ENCODE assay signal across 25 cellular contexts in the genomic region with DNA sequence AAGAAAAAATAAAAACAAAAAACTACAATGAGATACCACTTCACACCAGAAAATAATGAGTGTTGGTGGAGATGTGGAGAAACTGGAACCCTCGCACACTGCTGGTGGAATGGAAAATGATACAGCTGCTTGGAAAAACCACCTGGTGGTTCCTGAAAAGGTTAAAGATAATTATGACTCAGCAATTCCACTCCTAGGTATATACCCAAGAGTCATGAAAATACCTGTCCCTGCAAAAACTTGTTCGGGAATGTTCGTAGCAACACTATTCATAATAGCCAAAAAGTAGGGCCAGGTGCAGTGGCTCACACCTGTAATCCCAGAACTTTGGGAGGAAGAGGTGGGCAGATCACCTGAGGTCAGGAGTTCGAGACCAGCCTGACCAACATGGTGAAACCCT. TPM values are rescaled to one million over a fixed set of nuclear protein-coding genes. Genes with fewer than 3 reads are reported as not detected.
A peak's percentile ranks its signal among the peaks of the same experiment; 100 is the strongest.
DNase-seq lines count a peak whose midpoint lies in the region; ATAC-seq and TF ChIP-seq lines count a peak whose summit lies in the region.
"Had no signal": no experiment of that assay in that cellular context is flagged by ENCODE, and none has a peak within 500 bp of the region (broad histone marks: within the 10 kb centered on the region; RNA-seq: fewer than 3 reads in every experiment).

No MANE protein-coding gene starts in this region.

- H3K36me3 ChIP-seq in CD8-positive, alpha-beta memory T cell (ENCODE audit: insufficient read depth, low read length): peaks cover 26% of the 10 kb centered on the region

- H3K4me3 Mint-ChIP-seq in stimulated activated naive CD8-positive, alpha-beta T cell treated with anti-CD3 and anti-CD28 coated beads, Interleukin-15, amount 100 ng/mL, for 72 hours: no peak overlapping the region
- H3K4me3 Mint-ChIP-seq in CD8-positive, alpha-beta memory T cell: no peak overlapping the region
- H3K4me3 Mint-ChIP-seq in activated T-helper 2 cell treated with anti-CD3 and anti-CD28 coated beads, Interferon-gamma antibody, Interleukin-2, Interleukin-4, amounts not matched to agents 10 μg/mL and 5 μg/mL and 100 μg/mL, durations not matched to agents 14 hours and 24 hours and 36 hours (ENCODE audit: low read depth): no peak overlapping the region
- no peak overlapping the region for H3K4me3 Mint-ChIP-seq in T-helper 17 cell
- H3K4me3 Mint-ChIP-seq: CD4-positive, alpha-beta T cell had no signal

- DNase-seq in stimulated activated naive CD8-positive, alpha-beta T cell treated with anti-CD3 and anti-CD28 coated beads, Interleukin-15, Interleukin-2, amounts not matched to agents 100 U/mL and 50 U/mL, for 24 hours: no peak
- DNase-seq in stimulated activated naive CD8-positive, alpha-beta T cell treated with anti-CD3 and anti-CD28 coated beads, Interleukin-15, amount 100 ng/mL, for 72 hours: no peak
- DNase-seq in RWPE1 (ENCODE audit: low spot score) (peak; percentile 42), epithelial cell of esophagus (ENCODE audit: low read depth) (peak; percentile 87), T-helper 17 cell (no peak)
- no peak for DNase-seq in CD8-positive, alpha-beta memory T cell
- no peak for DNase-seq in activated T-helper 2 cell treated with anti-CD3 and anti-CD28 coated beads, Interferon-gamma antibody, Interleukin-2, Interleukin-4, amounts not matched to agents 10 μg/mL and 5 μg/mL and 100 μg/mL, durations not matched to agents 14 hours and 24 hours and 36 hours (ENCODE audit: low spot score)
- DNase-seq: Caco-2; CD4-positive, alpha-beta T cell; DMS 273 treated with DMSO at 0.1 percent for 48 hours; DMS79 treated with DMSO at 0.1 percent for 48 hours; GM23248; HCEC 1CT; MM.1S; NCI-H1048; NCI-H1417 treated with DMSO at 0.1 percent for 48 hours; NCI-H187 treated with DMSO at 0.1 percent for 48 hours; NCI-H2107; NCI-H446 treated with DMSO at 0.1 percent for 48 hours; NCI-H526 treated with DMSO at 0.1 percent for 48 hours; OCI-M1; SHP77 treated with DMSO at 0.1 percent for 48 hours had no signal

- no peaks in the 10 kb centered on the region for H3K9me3 Mint-ChIP-seq in stimulated activated naive CD8-positive, alpha-beta T cell treated with anti-CD3 and anti-CD28 coated beads, Interleukin-15, amount 100 ng/mL, for 72 hours
- H3K9me3 Mint-ChIP-seq in CD8-positive, alpha-beta memory T cell: no peaks in the 10 kb centered on the region
- no peaks in the 10 kb centered on the region for H3K9me3 Mint-ChIP-seq in activated T-helper 2 cell treated with anti-CD3 and anti-CD28 coated beads, Interferon-gamma antibody, Interleukin-2, Interleukin-4, amounts not matched to agents 10 μg/mL and 5 μg/mL and 100 μg/mL, durations not matched to agents 14 hours and 24 hours and 36 hours
- H3K9me3 Mint-ChIP-seq: CD4-positive, alpha-beta T cell had no signal

- POLR2A ChIA-PET in RWPE1 (lab: Yijun Ruan, JAX; ENCODE audit: low non-redundant PET): no interaction called here
- POLR2A ChIA-PET in CD8-positive, alpha-beta memory T cell (lab: Charles Lee): interaction anchor here (0.6 kb wide), 1 partner anchor 111 kb away, joined by 4 read pairs; no protein-coding TSS in a partner anchor

- no peak overlapping the region for H3K4me3 ChIP-seq in epithelial cell of esophagus (ENCODE audit: low read length)
- no peak overlapping the region for H3K4me3 ChIP-seq in CD8-positive, alpha-beta memory T cell (ENCODE audit: low read length)
- H3K4me3 ChIP-seq: BLaER1, GM12878, GM23248, SK-N-MC had no signal

- ATAC-seq in stimulated activated naive CD8-positive, alpha-beta T cell treated with anti-CD3 and anti-CD28 coated beads, Interleukin-15, Interleukin-2, amounts not matched to agents 100 U/mL and 50 U/mL, for 24 hours: peak; percentile 19
- ATAC-seq in stimulated activated naive CD8-positive, alpha-beta T cell treated with anti-CD3 and anti-CD28 coated beads, Interleukin-15, amount 100 ng/mL, for 72 hours: no peak
- no peak for ATAC-seq in T-helper 17 cell
- ATAC-seq: GM12878 had no signal

- TF ChIP-seq CTCF in RWPE1 (conservative IDR thresholded peaks at IDR 0.05; ENCODE audit: low read depth) (no peak), epithelial cell of esophagus (IDR thresholded peaks at IDR 0.05; ENCODE audit: insufficient read depth, low read depth, low read length, missing control alignments) (no peak)

- no peaks in the 10 kb centered on the region for H3K27me3 ChIP-seq in CD8-positive, alpha-beta memory T cell (ENCODE audit: insufficient read depth, low read length, poor library complexity, severe bottlenecking)
- H3K27me3 ChIP-seq: BLaER1 had no signal

- CTCF ChIA-PET in RWPE1 (lab: Yijun Ruan, JAX): interaction anchor here (1.5 kb wide), 1 partner anchor 72 kb away, joined by 4 read pairs; no protein-coding TSS in a partner anchor
- CTCF ChIA-PET in CD8-positive, alpha-beta memory T cell (lab: Charles Lee): interaction anchor here (4.4 kb wide), 1 partner anchor 72 kb away, joined by 19 read pairs; no protein-coding TSS in a partner anchor

- H3K4me1 ChIP-seq in CD8-positive, alpha-beta memory T cell (ENCODE audit: insufficient read depth, low read length): no peaks in the 10 kb centered on the region
- H3K4me1 ChIP-seq: Caco-2 had no signal

- peaks cover 48% of the 10 kb centered on the region for H3K4me1 Mint-ChIP-seq in stimulated activated naive CD8-positive, alpha-beta T cell treated with anti-CD3 and anti-CD28 coated beads, Interleukin-15, amount 100 ng/mL, for 72 hours
- H3K4me1 Mint-ChIP-seq in CD8-positive, alpha-beta memory T cell: peaks cover 0 to 14% (median 0%) of the 10 kb centered on the region in 3 donors
- H3K4me1 Mint-ChIP-seq in activated T-helper 2 cell treated with anti-CD3 and anti-CD28 coated beads, Interferon-gamma antibody, Interleukin-2, Interleukin-4, amounts not matched to agents 10 μg/mL and 5 μg/mL and 100 μg/mL, durations not matched to agents 14 hours and 24 hours and 36 hours (ENCODE audit: low read depth): peaks cover 20% of the 10 kb centered on the region
- H3K4me1 Mint-ChIP-seq in T-helper 17 cell: peaks cover 4% of the 10 kb centered on the region

- H3K27me3 Mint-ChIP-seq in stimulated activated naive CD8-positive, alpha-beta T cell treated with anti-CD3 and anti-CD28 coated beads, Interleukin-15, amount 100 ng/mL, for 72 hours: no peaks in the 10 kb centered on the region
- H3K27me3 Mint-ChIP-seq in CD8-positive, alpha-beta memory T cell: no peaks in the 10 kb centered on the region
- no peaks in the 10 kb centered on the region for H3K27me3 Mint-ChIP-seq in activated T-helper 2 cell treated with anti-CD3 and anti-CD28 coated beads, Interferon-gamma antibody, Interleukin-2, Interleukin-4, amounts not matched to agents 10 μg/mL and 5 μg/mL and 100 μg/mL, durations not matched to agents 14 hours and 24 hours and 36 hours (ENCODE audit: low read depth)
- no peaks in the 10 kb centered on the region for H3K27me3 Mint-ChIP-seq in T-helper 17 cell
- H3K27me3 Mint-ChIP-seq: CD4-positive, alpha-beta T cell had no signal

- H3K27ac ChIP-seq in RWPE1: no peak overlapping the region
- H3K27ac ChIP-seq in CD8-positive, alpha-beta memory T cell (ENCODE audit: low read depth, low read length): no peak overlapping the region
- H3K27ac ChIP-seq: BLaER1, GM23248, SK-N-MC had no signal

- intact Hi-C loops in activated T-helper 2 cell treated with anti-CD3 and anti-CD28 coated beads, Interferon-gamma antibody, Interleukin-2, Interleukin-4, amounts not matched to agents 10 μg/mL and 5 μg/mL and 100 μg/mL, durations not matched to agents 14 hours and 24 hours and 36 hours (cut with micrococcal nuclease): no loop called here

- H3K36me3 Mint-ChIP-seq in CD8-positive, alpha-beta memory T cell: peaks cover 6 to 69% (median 21%) of the 10 kb centered on the region in 3 donors
- H3K36me3 Mint-ChIP-seq in activated T-helper 2 cell treated with anti-CD3 and anti-CD28 coated beads, Interferon-gamma antibody, Interleukin-2, Interleukin-4, amounts not matched to agents 10 μg/mL and 5 μg/mL and 100 μg/mL, durations not matched to agents 14 hours and 24 hours and 36 hours (ENCODE audit: low read depth): peaks cover 62% of the 10 kb centered on the region
- peaks cover 13% of the 10 kb centered on the region for H3K36me3 Mint-ChIP-seq in T-helper 17 cell (ENCODE audit: low read depth)

- H3K9me3 ChIP-seq in CD8-positive, alpha-beta memory T cell (ENCODE audit: low read length): no peaks in the 10 kb centered on the region
- H3K9me3 ChIP-seq in T-helper 17 cell (ENCODE audit: control insufficient read depth, low read length, poor library complexity, severe bottlenecking): no peaks in the 10 kb centered on the region
- H3K9me3 ChIP-seq: BLaER1, Caco-2 had no signal

- no peak overlapping the region for H3K27ac Mint-ChIP-seq in stimulated activated naive CD8-positive, alpha-beta T cell treated with anti-CD3 and anti-CD28 coated beads, Interleukin-15, amount 100 ng/mL, for 72 hours
- H3K27ac Mint-ChIP-seq in CD8-positive, alpha-beta memory T cell: no peak overlapping the region
- no peak overlapping the region for H3K27ac Mint-ChIP-seq in activated T-helper 2 cell treated with anti-CD3 and anti-CD28 coated beads, Interferon-gamma antibody, Interleukin-2, Interleukin-4, amounts not matched to agents 10 μg/mL and 5 μg/mL and 100 μg/mL, durations not matched to agents 14 hours and 24 hours and 36 hours
- no peak overlapping the region for H3K27ac Mint-ChIP-seq in T-helper 17 cell
- H3K27ac Mint-ChIP-seq: CD4-positive, alpha-beta T cell had no signal

RNA-seq across cellular contexts. Expression of a gene that starts 8.1 kb away (rescaled TPM):
- total RNA-seq in CD8-positive, alpha-beta memory T cell: 10 to 100 TPM; 46.6 to 47.3 TPM
- polyA plus RNA-seq in CD8-positive, alpha-beta memory T cell: 66.6 TPM
- 36.2 and 42.4 TPM in 2 replicates for total RNA-seq in activated T-helper 2 cell treated with anti-CD3 and anti-CD28 coated beads, Interferon-gamma antibody, Interleukin-2, Interleukin-4, amounts not matched to agents 10 μg/mL and 5 μg/mL and 100 μg/mL, durations not matched to agents 14 hours and 24 hours and 36 hours
- total RNA-seq in T-helper 17 cell: 10 to 100 TPM; 10.2 to 14.3 TPM

RNA-seq across cellular contexts. Expression of a gene that starts 36.9 kb away (rescaled TPM):
- 10 to 100 TPM; 39.9 to 42.0 TPM for total RNA-seq in CD8-positive, alpha-beta memory T cell
- 18.0 TPM for polyA plus RNA-seq in CD8-positive, alpha-beta memory T cell
- total RNA-seq in activated T-helper 2 cell treated with anti-CD3 and anti-CD28 coated beads, Interferon-gamma antibody, Interleukin-2, Interleukin-4, amounts not matched to agents 10 μg/mL and 5 μg/mL and 100 μg/mL, durations not matched to agents 14 hours and 24 hours and 36 hours: 49.2 and 57.2 TPM in 2 replicates
- 10 to 100 TPM; 37.0 to 42.9 TPM for total RNA-seq in T-helper 17 cell

Comparison
In these comparisons a context has a peak if more than half of its experiments do, and no peak if none do; other contexts are left out.
1. DNase-seq: peak in RWPE1 (single experiment) and epithelial cell of esophagus (single experiment); none in stimulated activated naive CD8-positive, alpha-beta T cell treated with anti-CD3 and anti-CD28 coated beads, Interleukin-15, Interleukin-2, amounts not matched to agents 100 U/mL and 50 U/mL, for 24 hours (single experiment), stimulated activated naive CD8-positive, alpha-beta T cell treated with anti-CD3 and anti-CD28 coated beads, Interleukin-15, amount 100 ng/mL, for 72 hours (0 of 2), CD8-positive, alpha-beta memory T cell (0 of 5), activated T-helper 2 cell treated with anti-CD3 and anti-CD28 coated beads, Interferon-gamma antibody, Interleukin-2, Interleukin-4, amounts not matched to agents 10 μg/mL and 5 μg/mL and 100 μg/mL, durations not matched to agents 14 hours and 24 hours and 36 hours (single experiment) and T-helper 17 cell (0 of 3).